Comparison of ENCODE assay signal across 12 cellular contexts in the genomic region with DNA sequence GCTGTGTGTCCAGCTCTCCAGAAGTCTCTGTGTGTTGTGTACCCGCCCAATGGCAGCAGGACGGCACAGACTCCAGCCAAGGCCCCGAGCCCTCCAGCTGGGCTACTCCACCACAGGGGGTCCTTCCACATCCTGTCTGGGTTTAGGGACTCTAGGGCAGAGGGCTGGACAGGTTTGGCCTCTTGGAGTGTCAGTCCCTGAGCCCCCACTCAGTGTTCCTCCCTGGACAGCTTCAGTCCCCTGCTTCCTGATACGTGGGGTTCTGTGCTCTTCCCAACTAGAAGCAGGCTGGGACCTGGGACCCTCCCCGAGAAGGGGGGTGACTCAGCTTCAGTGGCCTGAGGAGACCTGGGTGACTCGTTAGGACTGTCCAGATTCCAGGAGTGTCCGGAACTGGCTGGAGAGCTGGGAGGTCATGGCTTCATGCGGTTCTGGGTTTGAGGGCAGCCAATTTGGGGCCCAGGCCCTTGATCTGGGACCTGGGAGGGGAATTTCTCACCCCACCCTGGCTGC. TPM values are rescaled to one million over a fixed set of nuclear protein-coding genes. Genes with fewer than 3 reads are reported as not detected.
DNase-seq lines count a peak whose midpoint lies in the region; ATAC-seq and TF ChIP-seq lines count a peak whose summit lies in the region.
"Had no signal": no experiment of that assay in that cellular context is flagged by ENCODE, and none has a peak within 500 bp of the region (broad histone marks: within the 10 kb centered on the region; RNA-seq: fewer than 3 reads in every experiment).

No MANE protein-coding gene starts in this region.

- no peak for TF ChIP-seq EP300 in transverse colon (IDR thresholded peaks at IDR 0.05; ENCODE audit: low read depth)

- TF ChIP-seq POLR2A in transverse colon (IDR thresholded peaks at IDR 0.05): no peak

- H3K4me3 ChIP-seq in HL-60 (replicated peaks; ENCODE audit: insufficient read depth, low read length): no peak overlapping the region
- no peak overlapping the region for H3K4me3 ChIP-seq in lower lobe of right lung
- H3K4me3 ChIP-seq in transverse colon: no peak overlapping the region
- H3K4me3 ChIP-seq: gastrocnemius medialis had no signal

- TF ChIP-seq CTCF in HL-60 (IDR thresholded peaks at IDR 0.05; ENCODE audit: insufficient read depth, low read length) (no peak), lower lobe of right lung (IDR thresholded peaks at IDR 0.05) (no peak), transverse colon (IDR thresholded peaks at IDR 0.05) (no peak)

- H3K9me3 Mint-ChIP-seq in activated T-helper 17 cell treated with anti-CD3 and anti-CD28 coated beads, Interleukin-2, amount 50 U/mL, for 72 hours: no peaks in the 10 kb centered on the region
- no peaks in the 10 kb centered on the region for H3K9me3 Mint-ChIP-seq in activated T-helper 2 cell treated with anti-CD3 and anti-CD28 coated beads, Interferon-gamma antibody, Interleukin-2, Interleukin-4, amounts not matched to agents 10 μg/mL and 5 μg/mL and 100 μg/mL, durations not matched to agents 14 hours and 24 hours and 36 hours
- H3K9me3 Mint-ChIP-seq: activated CD8-positive, alpha-beta T cell treated with anti-CD3 and anti-CD28 coated beads for 36 hours had no signal

- peaks cover 33% of the 10 kb centered on the region for H3K4me1 ChIP-seq in lower lobe of right lung
- peaks cover 3 to 55% (median 32%) of the 10 kb centered on the region in 4 donors for H3K4me1 ChIP-seq in transverse colon

- H3K9me3 ChIP-seq in lower lobe of right lung (no peaks in the 10 kb centered on the region), transverse colon (no peaks in the 10 kb centered on the region)
- H3K9me3 ChIP-seq: gastrocnemius medialis had no signal

- peaks cover 34% of the 10 kb centered on the region for H3K36me3 ChIP-seq in lower lobe of right lung
- H3K36me3 ChIP-seq in transverse colon: no peaks in the 10 kb centered on the region
- H3K36me3 ChIP-seq: gastrocnemius medialis had no signal

- peak overlapping the region; percentile 3 for H3K27ac ChIP-seq in HL-60 (replicated peaks)
- H3K27ac ChIP-seq in lower lobe of right lung: peak overlapping the region; percentile 25
- peak overlapping the region; percentile 28 to 76 (median 68) for H3K27ac ChIP-seq in transverse colon
- H3K27ac ChIP-seq: WERI-Rb-1 had no signal

- DNase-seq in HL-60 (ENCODE audit: low read depth in 1 of 2, low spot score in 1 of 2) (no peak), lower lobe of right lung (no peak), transverse colon (no peak), SKM-1 treated with dmso at 0.1 percent for 144 hours (lab: John Stamatoyannopoulos, UW; ENCODE audit: unreplicated experiment) (no peak)
- DNase-seq in activated T-helper 2 cell treated with anti-CD3 and anti-CD28 coated beads, Interferon-gamma antibody, Interleukin-2, Interleukin-4, amounts not matched to agents 10 μg/mL and 5 μg/mL and 100 μg/mL, durations not matched to agents 14 hours and 24 hours and 36 hours (ENCODE audit: low spot score): no peak

- 60 to 71% methylated on average over 1 to 8 of the region's 8 CpGs for WGBS in transverse colon (ENCODE audit: low coverage in 1 of 2), 2 donors

- peaks cover 4% of the 10 kb centered on the region for H3K4me1 Mint-ChIP-seq in activated T-helper 17 cell treated with anti-CD3 and anti-CD28 coated beads, Interleukin-2, amount 50 U/mL, for 72 hours
- H3K4me1 Mint-ChIP-seq in activated T-helper 2 cell treated with anti-CD3 and anti-CD28 coated beads, Interferon-gamma antibody, Interleukin-2, Interleukin-4, amounts not matched to agents 10 μg/mL and 5 μg/mL and 100 μg/mL, durations not matched to agents 14 hours and 24 hours and 36 hours (ENCODE audit: low read depth): no peaks in the 10 kb centered on the region
- H3K4me1 Mint-ChIP-seq: B cell had no signal

- no peak for ATAC-seq in activated T-helper 17 cell treated with anti-CD3 and anti-CD28 coated beads, Interleukin-2, amount 50 U/mL, for 72 hours (replicated peaks)
- ATAC-seq in lower lobe of right lung: no peak
- no peak for ATAC-seq in GM18861 (IDR thresholded peaks at IDR 0.05; ENCODE audit: unreplicated experiment)

- intact Hi-C loops in lower lobe of right lung (cut with DNase I): loop anchor here (10.0 kb wide), 1 partner anchor 100 kb away; a partner anchor contains a TSS
- intact Hi-C loops in transverse colon (cut with DNase I; ENCODE audit: low total_unique reads): loop anchor here (5.0 kb wide), 1 partner anchor 98 kb away; no protein-coding TSS in a partner anchor
- intact Hi-C loops in activated T-helper 2 cell treated with anti-CD3 and anti-CD28 coated beads, Interferon-gamma antibody, Interleukin-2, Interleukin-4, amounts not matched to agents 10 μg/mL and 5 μg/mL and 100 μg/mL, durations not matched to agents 14 hours and 24 hours and 36 hours (cut with micrococcal nuclease): loop anchor here (1.0 kb wide), 1 partner anchor 100 kb away; no protein-coding TSS in a partner anchor

- no peaks in the 10 kb centered on the region for H3K27me3 Mint-ChIP-seq in activated T-helper 17 cell treated with anti-CD3 and anti-CD28 coated beads, Interleukin-2, amount 50 U/mL, for 72 hours
- H3K27me3 Mint-ChIP-seq in activated T-helper 2 cell treated with anti-CD3 and anti-CD28 coated beads, Interferon-gamma antibody, Interleukin-2, Interleukin-4, amounts not matched to agents 10 μg/mL and 5 μg/mL and 100 μg/mL, durations not matched to agents 14 hours and 24 hours and 36 hours (ENCODE audit: low read depth): no peaks in the 10 kb centered on the region
- H3K27me3 Mint-ChIP-seq: activated CD8-positive, alpha-beta T cell treated with anti-CD3 and anti-CD28 coated beads for 36 hours; B cell had no signal

- in situ Hi-C loops in transverse colon (cut with MboI; ENCODE audit: low pct_ligation_motif_present in 1 of 4, low pct_unique_long_range_greater_than_20kb in 1 of 4, low sequenced_read_pairs in 3 of 4): loop anchor here in 3 of 4 donors (5.0 to 25.0 kb wide), 3 partner anchors 90 to 282 kb away; no protein-coding TSS in a partner anchor

- peak overlapping the region; percentile 53 for H3K27ac Mint-ChIP-seq in activated T-helper 17 cell treated with anti-CD3 and anti-CD28 coated beads, Interleukin-2, amount 50 U/mL, for 72 hours
- no peak overlapping the region for H3K27ac Mint-ChIP-seq in activated T-helper 2 cell treated with anti-CD3 and anti-CD28 coated beads, Interferon-gamma antibody, Interleukin-2, Interleukin-4, amounts not matched to agents 10 μg/mL and 5 μg/mL and 100 μg/mL, durations not matched to agents 14 hours and 24 hours and 36 hours
- H3K27ac Mint-ChIP-seq: activated CD8-positive, alpha-beta T cell treated with anti-CD3 and anti-CD28 coated beads for 36 hours had no signal

- H3K27me3 ChIP-seq in HL-60 (ENCODE audit: insufficient read depth, poor library complexity, severe bottlenecking) (no peaks in the 10 kb centered on the region), lower lobe of right lung (ENCODE audit: low read depth) (no peaks in the 10 kb centered on the region), transverse colon (no peaks in the 10 kb centered on the region)
- H3K27me3 ChIP-seq: gastrocnemius medialis had no signal

- no peak overlapping the region for H3K4me3 Mint-ChIP-seq in activated T-helper 17 cell treated with anti-CD3 and anti-CD28 coated beads, Interleukin-2, amount 50 U/mL, for 72 hours
- no peak overlapping the region for H3K4me3 Mint-ChIP-seq in activated T-helper 2 cell treated with anti-CD3 and anti-CD28 coated beads, Interferon-gamma antibody, Interleukin-2, Interleukin-4, amounts not matched to agents 10 μg/mL and 5 μg/mL and 100 μg/mL, durations not matched to agents 14 hours and 24 hours and 36 hours (ENCODE audit: low read depth)
- H3K4me3 Mint-ChIP-seq: activated CD8-positive, alpha-beta T cell treated with anti-CD3 and anti-CD28 coated beads for 36 hours; B cell had no signal

- H3K36me3 Mint-ChIP-seq in activated T-helper 17 cell treated with anti-CD3 and anti-CD28 coated beads, Interleukin-2, amount 50 U/mL, for 72 hours (ENCODE audit: low read depth): no peaks in the 10 kb centered on the region
- H3K36me3 Mint-ChIP-seq in activated T-helper 2 cell treated with anti-CD3 and anti-CD28 coated beads, Interferon-gamma antibody, Interleukin-2, Interleukin-4, amounts not matched to agents 10 μg/mL and 5 μg/mL and 100 μg/mL, durations not matched to agents 14 hours and 24 hours and 36 hours (ENCODE audit: low read depth): no peaks in the 10 kb centered on the region

RNA-seq across cellular contexts. Expression of a gene that starts 4.2 kb away (rescaled TPM):
- total RNA-seq in activated T-helper 17 cell treated with anti-CD3 and anti-CD28 coated beads, Interleukin-2, amount 50 U/mL, for 72 hours: 1 to 10 TPM; 8.0 to 9.0 TPM
- total RNA-seq in lower lobe of right lung: 8.4 TPM
- total RNA-seq in transverse colon: 10 to 100 TPM in 2 of 4 donors, 1 to 10 TPM in 1, not detected in 1; 5.4 to 24.6 (median 16.9) TPM
- total RNA-seq in activated T-helper 2 cell treated with anti-CD3 and anti-CD28 coated beads, Interferon-gamma antibody, Interleukin-2, Interleukin-4, amounts not matched to agents 10 μg/mL and 5 μg/mL and 100 μg/mL, durations not matched to agents 14 hours and 24 hours and 36 hours: 6.9 and 7.4 TPM in 2 replicates

RNA-seq across cellular contexts. Expression of a gene that starts 22.3 kb away (rescaled TPM):
- total RNA-seq in activated T-helper 17 cell treated with anti-CD3 and anti-CD28 coated beads, Interleukin-2, amount 50 U/mL, for 72 hours: under 1 TPM in 1 of 2 donors, not detected in 1; 0.11 TPM
- total RNA-seq in lower lobe of right lung (36.8 TPM), transverse colon (10 to 100 TPM; 17.1 to 23.7 (median 20.6) TPM)
- 0.02 TPM in 1 of 2 replicates, not detected in the other for total RNA-seq in activated T-helper 2 cell treated with anti-CD3 and anti-CD28 coated beads, Interferon-gamma antibody, Interleukin-2, Interleukin-4, amounts not matched to agents 10 μg/mL and 5 μg/mL and 100 μg/mL, durations not matched to agents 14 hours and 24 hours and 36 hours
- total RNA-seq: B cell, chondrocyte had no signal

RNA-seq across cellular contexts. Expression of a gene that starts 25.8 kb away (rescaled TPM):
- 10 to 100 TPM; 15.3 to 18.5 TPM for total RNA-seq in activated T-helper 17 cell treated with anti-CD3 and anti-CD28 coated beads, Interleukin-2, amount 50 U/mL, for 72 hours
- total RNA-seq in lower lobe of right lung (14.6 TPM), transverse colon (100 to 1,000 TPM in 1 of 4 donors, 10 to 100 TPM in 3; 18.7 to 137 (median 20.7) TPM)
- 11.4 and 13.4 TPM in 2 replicates for total RNA-seq in activated T-helper 2 cell treated with anti-CD3 and anti-CD28 coated beads, Interferon-gamma antibody, Interleukin-2, Interleukin-4, amounts not matched to agents 10 μg/mL and 5 μg/mL and 100 μg/mL, durations not matched to agents 14 hours and 24 hours and 36 hours

RNA-seq across cellular contexts. Expression of a gene that starts 25.8 kb away (rescaled TPM):
- 10 to 100 TPM; 24.0 to 35.2 TPM for total RNA-seq in activated T-helper 17 cell treated with anti-CD3 and anti-CD28 coated beads, Interleukin-2, amount 50 U/mL, for 72 hours
- total RNA-seq in lower lobe of right lung (67.1 TPM), transverse colon (100 to 1,000 TPM in 3 of 4 donors, 10 to 100 TPM in 1; 37.0 to 254 (median 212) TPM)
- 29.4 and 30.6 TPM in 2 replicates for total RNA-seq in activated T-helper 2 cell treated with anti-CD3 and anti-CD28 coated beads, Interferon-gamma antibody, Interleukin-2, Interleukin-4, amounts not matched to agents 10 μg/mL and 5 μg/mL and 100 μg/mL, durations not matched to agents 14 hours and 24 hours and 36 hours

Comparison
In these comparisons a context has a peak if more than half of its experiments do, and no peak if none do; other contexts are left out.
1. H3K27ac ChIP-seq: peak in every context shown above with its lines; median percentile 68 in transverse colon; 25 in lower lobe of right lung; 3 in HL-60.
2. RNA of a gene that starts 22.3 kb away (total RNA-seq): 36.8 TPM in lower lobe of right lung (single experiment) and 17.1 to 23.7 TPM in transverse colon; 0.11 TPM in activated T-helper 17 cell treated with anti-CD3 and anti-CD28 coated beads, Interleukin-2, amount 50 U/mL, for 72 hours and 0.02 TPM in activated T-helper 2 cell treated with anti-CD3 and anti-CD28 coated beads, Interferon-gamma antibody, Interleukin-2, Interleukin-4, amounts not matched to agents 10 μg/mL and 5 μg/mL and 100 μg/mL, durations not matched to agents 14 hours and 24 hours and 36 hours; every median in the first group is over 10 times any median in the second.